ENCODE assay signal across 8 cellular contexts in the genomic region with DNA sequence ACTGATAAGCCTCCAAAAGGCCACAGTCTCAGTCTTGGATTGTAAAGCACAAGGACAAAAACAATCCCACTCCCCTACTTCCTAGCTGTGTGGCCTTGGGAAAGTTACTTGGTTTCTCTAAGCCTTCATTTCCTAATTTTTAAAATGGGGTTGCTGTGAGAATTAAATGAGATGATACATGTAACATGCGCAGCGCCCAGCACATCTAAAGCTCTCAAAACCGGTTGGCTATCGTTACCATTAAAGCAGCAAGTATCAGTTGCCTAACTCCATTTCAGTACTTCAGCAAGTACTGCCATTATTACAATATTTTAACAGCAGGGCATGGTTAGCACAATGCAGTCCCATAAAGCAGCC. TPM values are rescaled to one million over a fixed set of nuclear protein-coding genes. Genes with fewer than 3 reads are reported as not detected.
DNase-seq lines count a peak whose midpoint lies in the region; ATAC-seq and TF ChIP-seq lines count a peak whose summit lies in the region.

No MANE protein-coding gene starts in this region.

- peaks cover 37 to 51% of the 10 kb centered on the region in 2 donors for H3K27me3 Mint-ChIP-seq in T-cell

- no peak overlapping the region for H3K27ac ChIP-seq in sigmoid colon

- peaks cover 19 to 81% (median 33%) of the 10 kb centered on the region in 3 donors for H3K27me3 ChIP-seq in sigmoid colon

- peak overlapping the region; percentile 77 to 88 (median 78) for H3K4me3 Mint-ChIP-seq in T-cell

- intact Hi-C loops in sigmoid colon (cut with DNase I), result no loop called here
- intact Hi-C loops in head of caudate nucleus (cut with DNase I), result no loop called here

- H3K36me3 Mint-ChIP-seq in T-cell, result no peaks in the 10 kb centered on the region

- TF ChIP-seq CTCF in GM12875 (IDR thresholded peaks at IDR 0.05; ENCODE audit: borderline replicate concordance, insufficient read depth, low read depth, low read length) (no peak), fibroblast of mammary gland (conservative IDR thresholded peaks at IDR 0.05; ENCODE audit: control insufficient read depth, insufficient read depth, low read depth, low read length) (no peak), sigmoid colon (IDR thresholded peaks at IDR 0.05) (no peak)

- no peaks in the 10 kb centered on the region for H3K9me3 ChIP-seq in sigmoid colon

- no peak for DNase-seq in T-cell
- DNase-seq in fibroblast of mammary gland (ENCODE audit: low read depth), result no peak
- DNase-seq in sigmoid colon, result no peak
- no peak for DNase-seq in head of caudate nucleus
- no peak for DNase-seq in NCI-H2107 (lab: John Stamatoyannopoulos, UW)
- no peak for DNase-seq in stimulated activated CD8-positive, alpha-beta memory T cell treated with anti-CD3 and anti-CD28 coated beads, Interleukin-4, amount 100 ng/mL, for 48 hours

- no peak overlapping the region for H3K27ac Mint-ChIP-seq in T-cell

- WGBS in sigmoid colon, 2 donors, result 51 to 65% methylated on average over 4 of the region's 4 CpGs

- no peak for TF ChIP-seq POLR2A in sigmoid colon (IDR thresholded peaks at IDR 0.05)

- peaks cover 0 to 29% (median 24%) of the 10 kb centered on the region in 4 donors for H3K4me1 ChIP-seq in sigmoid colon

- H3K36me3 ChIP-seq in sigmoid colon, result no peaks in the 10 kb centered on the region

- CTCF ChIA-PET in T-cell (lab: Charles Lee), result interaction anchor here in 1 of 2 donors (2.3 to 3.8 kb wide), 2 partner anchors 40 to 43 kb away, joined by 13 to 53 read pairs; no protein-coding TSS in a partner anchor

- no peak for ATAC-seq in T-cell (replicated peaks in 1 of 4)
- no peak for ATAC-seq in HG02973 (IDR thresholded peaks at IDR 0.05; ENCODE audit: unreplicated experiment)

- no peaks in the 10 kb centered on the region for H3K9me3 Mint-ChIP-seq in T-cell

- peaks cover 22 to 35% (median 24%) of the 10 kb centered on the region in 3 donors for H3K4me1 Mint-ChIP-seq in T-cell

- TF ChIP-seq EP300 in sigmoid colon (IDR thresholded peaks at IDR 0.05), result no peak

- POLR2A ChIA-PET in T-cell (lab: Charles Lee), result no interaction called here

- peak overlapping the region; percentile 82 for H3K4me3 ChIP-seq in GM12875 (ENCODE audit: low read depth, low read length)
- H3K4me3 ChIP-seq in fibroblast of mammary gland (ENCODE audit: control insufficient read depth, low read depth, low read length), result peak overlapping the region; percentile 55
- peak overlapping the region in 3 of 4 donors; percentile 38 to 53 (median 48) for H3K4me3 ChIP-seq in sigmoid colon

RNA-seq across cellular contexts. Expression of a gene that starts 1.9 kb away (rescaled TPM):
- total RNA-seq in T-cell (10 to 100 TPM in 1 of 5 donors, 1 to 10 TPM in 4; 3.1 to 10.7 (median 5.0) TPM), sigmoid colon (1 to 10 TPM; 1.3 to 3.9 (median 1.6) TPM)
- polyA plus RNA-seq in sigmoid colon, result 1 to 10 TPM in 1 of 3 donors, not detected in 2; 2.3 TPM
